In genomic region chr5:177133845-177134652, GRCh38 we compare ENCODE assay signal across 1 cellular context.
TF ChIP-seq lines count a peak whose summit lies in the region.

No MANE protein-coding gene starts in this region.

TF ChIP-seq in H1, 55 proteins besides CTCF, POLR2A, EP300 and RAD21:
- TF ChIP-seq NRF1 (IDR thresholded peaks at IDR 0.05; ENCODE audit: low read depth, low read length) (no peak), ATF3 (IDR thresholded peaks at IDR 0.05; ENCODE audit: insufficient read depth, low read depth, low read length) (no peak), KDM1A (IDR thresholded peaks at IDR 0.05; ENCODE audit: borderline replicate concordance, low read length) (no peak), ZNF274 (IDR thresholded peaks at IDR 0.05; ENCODE audit: borderline replicate concordance, extremely low read depth, low read length) (no peak), RNF2 (IDR thresholded peaks at IDR 0.05; ENCODE audit: borderline replicate concordance, low read depth, low read length, missing control alignments, poor library complexity, severe bottlenecking) (no peak), YY1 (IDR thresholded peaks at IDR 0.05; ENCODE audit: low read depth, low read length) (peak; percentile 56; the same call in 1 of the 2 replicates), PHF8 (conservative IDR thresholded peaks at IDR 0.05; ENCODE audit: low read depth, low read length) (peak; percentile 83), SRF (IDR thresholded peaks at IDR 0.05; ENCODE audit: low read depth, low read length) (no peak), KDM5A (IDR thresholded peaks at IDR 0.05; ENCODE audit: low read length) (no peak), TBP (IDR thresholded peaks at IDR 0.05; ENCODE audit: low read depth, low read length) (no peak), HDAC6 (IDR thresholded peaks at IDR 0.05; ENCODE audit: low read depth, low read length) (no peak), CHD2 (IDR thresholded peaks at IDR 0.05; ENCODE audit: low read length) (no peak), CBX8 (IDR thresholded peaks at IDR 0.05; ENCODE audit: borderline replicate concordance, low read depth, low read length) (no peak), BRCA1 (IDR thresholded peaks at IDR 0.05; ENCODE audit: low read depth, low read length) (no peak), JUND (IDR thresholded peaks at IDR 0.05; ENCODE audit: low read length) (no peak), KDM4A (IDR thresholded peaks at IDR 0.05; ENCODE audit: low read depth, low read length, severe bottlenecking) (no peak), SP4 (IDR thresholded peaks at IDR 0.05; ENCODE audit: low read length) (no peak), SIRT6 (IDR thresholded peaks at IDR 0.05; ENCODE audit: low read length) (no peak), RXRA (IDR thresholded peaks at IDR 0.05; ENCODE audit: insufficient read depth, low read depth, low read length) (no peak), FOSL1 (IDR thresholded peaks at IDR 0.05; ENCODE audit: insufficient read depth, low read depth, low read length) (no peak), TEAD4 (IDR thresholded peaks at IDR 0.05; ENCODE audit: low read depth, low read length) (no peak), MAFK (IDR thresholded peaks at IDR 0.05; ENCODE audit: low read depth, low read length) (no peak), TAF7 (optimal IDR thresholded peaks at IDR 0.05; ENCODE audit: borderline replicate concordance, low read depth, low read length) (peak; percentile 53), RBBP5 (IDR thresholded peaks at IDR 0.05; ENCODE audit: borderline replicate concordance, low read depth, low read length) (peak; percentile 55; the same call in 1 of the 2 replicates), TAF1 (IDR thresholded peaks at IDR 0.05; ENCODE audit: low read depth, low read length) (peak; percentile 73), CBX5 (IDR thresholded peaks at IDR 0.05; ENCODE audit: low read depth, low read length) (no peak), POLR2AphosphoS5 (IDR thresholded peaks at IDR 0.05; ENCODE audit: low read depth, low read length) (peak; percentile 6; the same call in 1 of the 2 replicates), SP1 (IDR thresholded peaks at IDR 0.05; ENCODE audit: low read depth, low read length) (no peak), EGR1 (IDR thresholded peaks at IDR 0.05; ENCODE audit: borderline replicate concordance, low read depth, low read length) (no peak), E2F6 (IDR thresholded peaks at IDR 0.05) (no peak), GTF2F1 (IDR thresholded peaks at IDR 0.05; ENCODE audit: borderline replicate concordance, low read depth, low read length) (no peak), EZH2 (IDR thresholded peaks at IDR 0.05; ENCODE audit: low read depth, low read length, severe bottlenecking) (no peak), CHD7 (IDR thresholded peaks at IDR 0.05; ENCODE audit: insufficient replicate concordance, low read length) (no peak), CHD1 (IDR thresholded peaks at IDR 0.05; ENCODE audit: low read depth, low read length) (no peak), CEBPB (IDR thresholded peaks at IDR 0.05; ENCODE audit: low read depth, low read length) (no peak), HDAC2 (IDR thresholded peaks at IDR 0.05; ENCODE audit: borderline replicate concordance in 1 of 2, low read depth in 2 of 2, low read length in 2 of 2) (no peak), MAX (IDR thresholded peaks at IDR 0.05) (0 out of 2 replicates have a peak, but pooled peaks have one; percentile 13), SAP30 (IDR thresholded peaks at IDR 0.05; ENCODE audit: insufficient read depth, insufficient replicate concordance, low read length) (no peak), USF2 (IDR thresholded peaks at IDR 0.05; ENCODE audit: low read length) (no peak), BACH1 (IDR thresholded peaks at IDR 0.05; ENCODE audit: low read length) (no peak), BCL11A (IDR thresholded peaks at IDR 0.05; ENCODE audit: low read depth in 2 of 2, low read length in 2 of 2) (no peak), NANOG (IDR thresholded peaks at IDR 0.05; ENCODE audit: insufficient read depth, low read depth, low read length, poor library complexity, severe bottlenecking) (no peak), JUN (IDR thresholded peaks at IDR 0.05; ENCODE audit: low read depth, low read length) (no peak), RFX5 (IDR thresholded peaks at IDR 0.05; ENCODE audit: borderline replicate concordance, low read depth, low read length) (no peak), SIX5 (IDR thresholded peaks at IDR 0.05; ENCODE audit: low read depth, low read length) (no peak), ATF2 (IDR thresholded peaks at IDR 0.05; ENCODE audit: low read length) (no peak), GABPA (IDR thresholded peaks at IDR 0.05; ENCODE audit: borderline replicate concordance, insufficient read depth, low read length) (0 out of 2 replicates have a peak, but pooled peaks have one; percentile 21), SIN3A (conservative IDR thresholded peaks at IDR 0.05 in 1 of 2, IDR thresholded peaks at IDR 0.05 in 1 of 2; ENCODE audit: low read depth in 1 of 2, low read length in 2 of 2) (peak in 1 of 2 experiments; percentile 23; a peak in 1 of 4 replicates), CTBP2 (IDR thresholded peaks at IDR 0.05; ENCODE audit: borderline replicate concordance, insufficient read depth, insufficient read length, low read length) (no peak), SUZ12 (IDR thresholded peaks at IDR 0.05; ENCODE audit: low read length) (no peak), TCF12 (IDR thresholded peaks at IDR 0.05; ENCODE audit: low read depth, low read length) (no peak), ASH2L (IDR thresholded peaks at IDR 0.05; ENCODE audit: low read length) (peak; percentile 93), CREB1 (IDR thresholded peaks at IDR 0.05) (no peak), SP2 (IDR thresholded peaks at IDR 0.05; ENCODE audit: low read length) (no peak), POU5F1 (IDR thresholded peaks at IDR 0.05; ENCODE audit: low read depth, low read length) (no peak)
